ENCODE assay signal across 8 cellular contexts in genomic region chr1:12166834-12167492, GRCh38. TPM values are rescaled to one million over a fixed set of nuclear protein-coding genes. Genes with fewer than 3 reads are reported as not detected.
DNase-seq lines count a peak whose midpoint lies in the region; ATAC-seq and TF ChIP-seq lines count a peak whose summit lies in the region.

TNFRSF1B (plus strand) TSS chr1:12166991; CDS start chr1:12167092, 101 bp downstream.

- WGBS in tibial nerve, 2 donors, result 0% methylated on average over 5 to 43 of the region's 79 CpGs

- peaks cover 4% of the 10 kb centered on the region in 2 donors for H3K9me3 Mint-ChIP-seq in activated T-cell treated with anti-CD3 and anti-CD28 coated beads, Interleukin-2, amount 50 U/mL, for 72 hours
- no peaks in the 10 kb centered on the region for H3K9me3 Mint-ChIP-seq in neural crest cell

- H3K36me3 Mint-ChIP-seq in activated T-cell treated with anti-CD3 and anti-CD28 coated beads, Interleukin-2, amount 50 U/mL, for 72 hours (ENCODE audit: insufficient read depth in 2 of 2), result peaks cover 17 to 22% of the 10 kb centered on the region in 2 donors
- H3K36me3 Mint-ChIP-seq in neural crest cell (ENCODE audit: low read depth), result no peaks in the 10 kb centered on the region

- H3K27me3 ChIP-seq in tibial nerve, result no peaks in the 10 kb centered on the region

- no peak for TF ChIP-seq CTCF in fibroblast of mammary gland (conservative IDR thresholded peaks at IDR 0.05; ENCODE audit: control insufficient read depth, insufficient read depth, low read depth, low read length)
- no peak for TF ChIP-seq CTCF in neural crest cell (conservative IDR thresholded peaks at IDR 0.05)
- peak in 2 of 5 experiments; percentile 14 to 18 for TF ChIP-seq CTCF in tibial nerve (IDR thresholded peaks at IDR 0.05)

- peak within 1 kb of the TSS; percentile 98 for H3K4me3 Mint-ChIP-seq in activated T-cell treated with anti-CD3 and anti-CD28 coated beads, Interleukin-2, amount 50 U/mL, for 72 hours
- H3K4me3 Mint-ChIP-seq in neural crest cell, result peak within 1 kb of the TSS; percentile 67

- peaks cover 82% of the 10 kb centered on the region for H3K4me1 Mint-ChIP-seq in activated T-cell treated with anti-CD3 and anti-CD28 coated beads, Interleukin-2, amount 50 U/mL, for 72 hours (ENCODE audit: low read depth)
- H3K4me1 Mint-ChIP-seq in neural crest cell, result peaks cover 27% of the 10 kb centered on the region

- peak; percentile 87 to 89 for TF ChIP-seq POLR2A in tibial nerve (IDR thresholded peaks at IDR 0.05)

- peaks cover 0 to 66% (median 25%) of the 10 kb centered on the region in 4 donors for H3K4me1 ChIP-seq in tibial nerve

- peak within 1 kb of the TSS; percentile 89 to 96 (median 92) for H3K27ac ChIP-seq in tibial nerve

- peak in 1 of 2 donors; percentile 82 for TF ChIP-seq EP300 in tibial nerve (IDR thresholded peaks at IDR 0.05)

- peak; percentile 38 for ATAC-seq in GM21576 (IDR thresholded peaks at IDR 0.05; ENCODE audit: unreplicated experiment)
- peak; percentile 67 to 74 for ATAC-seq in activated T-cell treated with anti-CD3 and anti-CD28 coated beads, Interleukin-2, amount 50 U/mL, for 72 hours (replicated peaks in 1 of 2)

- H3K27me3 Mint-ChIP-seq in activated T-cell treated with anti-CD3 and anti-CD28 coated beads, Interleukin-2, amount 50 U/mL, for 72 hours (ENCODE audit: low read depth), result no peaks in the 10 kb centered on the region
- peaks cover 19% of the 10 kb centered on the region for H3K27me3 Mint-ChIP-seq in neural crest cell (ENCODE audit: low read depth)

- no peaks in the 10 kb centered on the region for H3K36me3 ChIP-seq in tibial nerve

- H3K9me3 ChIP-seq in tibial nerve, result no peaks in the 10 kb centered on the region

- H3K4me3 ChIP-seq in fibroblast of mammary gland (ENCODE audit: control insufficient read depth, low read depth, low read length) (peak within 1 kb of the TSS; percentile 48), tibial nerve (peak within 1 kb of the TSS; percentile 66 to 97 (median 82))

- DNase-seq in Daoy (ENCODE audit: low read depth), result peak; percentile 72
- DNase-seq in NOMO-1 treated with dmso at 0.1 percent for 144 hours (lab: John Stamatoyannopoulos, UW; ENCODE audit: unreplicated experiment), result peak; percentile 49
- peak; percentile 83 to 88 for DNase-seq in activated T-cell treated with anti-CD3 and anti-CD28 coated beads, Interleukin-2, amount 50 U/mL, for 72 hours
- DNase-seq in fibroblast of mammary gland (ENCODE audit: low read depth), result no peak
- DNase-seq in neural crest cell (ENCODE audit: low read depth, low spot score), result peak; percentile 31
- peak in 1 of 2 donors; percentile 42 for DNase-seq in tibial nerve (ENCODE audit: low spot score in 2 of 2)
- no peak for DNase-seq in NCI-H128 (lab: John Stamatoyannopoulos, UW; ENCODE audit: unreplicated experiment)

- H3K27ac Mint-ChIP-seq in activated T-cell treated with anti-CD3 and anti-CD28 coated beads, Interleukin-2, amount 50 U/mL, for 72 hours, result peak within 1 kb of the TSS; percentile 97
- H3K27ac Mint-ChIP-seq in neural crest cell (ENCODE audit: unreplicated experiment), result peak within 1 kb of the TSS; percentile 19

RNA-seq across cellular contexts. Expression of gene TNFRSF1B, which starts in this region (rescaled TPM):
- total RNA-seq in Daoy (2014; rRNA removed; shearing (Covaris generic)), result 3.1 and 3.7 TPM in 2 replicates
- total RNA-seq in activated T-cell treated with anti-CD3 and anti-CD28 coated beads, Interleukin-2, amount 50 U/mL, for 72 hours, result 100 to 1,000 TPM in 1 of 2 donors, 10 to 100 TPM in 1; 95.4 to 130 TPM
- 3.1 and 3.3 TPM in 2 replicates for total RNA-seq in neural crest cell
- total RNA-seq in tibial nerve, result 10 to 100 TPM; 27.4 to 62.1 (median 43.5) TPM

Comparison
In these comparisons a context has a peak if more than half of its experiments do, and no peak if none do; other contexts are left out.
1. DNase-seq: peak in Daoy (single experiment), NOMO-1 treated with dmso at 0.1 percent for 144 hours (single experiment), activated T-cell treated with anti-CD3 and anti-CD28 coated beads, Interleukin-2, amount 50 U/mL, for 72 hours (2 of 2) and neural crest cell (single experiment); none in fibroblast of mammary gland (single experiment) and NCI-H128 (single experiment).